Comparison of ENCODE assay signal across 32 cellular contexts in genomic region chr10:113497203-113497602, GRCh38. TPM values are rescaled to one million over a fixed set of nuclear protein-coding genes. Genes with fewer than 3 reads are reported as not detected.
"Had no signal": no experiment of that assay in that cellular context is flagged by ENCODE, and none has a peak within 500 bp of the region (broad histone marks: within the 10 kb centered on the region; RNA-seq: fewer than 3 reads in every experiment).

No MANE protein-coding gene starts in this region.

- H3K27ac ChIP-seq: body of pancreas, cardiac muscle cell, colonic mucosa, epithelial cell of prostate, VCaP had no signal

- H3K4me3 ChIP-seq: adrenal gland, body of pancreas, cardiac muscle cell, colonic mucosa, esophagus squamous epithelium had no signal

- DNase-seq: activated CD4-positive, alpha-beta T cell treated with anti-CD3 and anti-CD28 coated beads for 1 hour; activated CD4-positive, alpha-beta T cell treated with anti-CD3 and anti-CD28 coated beads for 48 hours; activated CD4-positive, alpha-beta T cell treated with anti-CD3 and anti-CD28 coated beads, Interleukin-2, amount 50 U/mL, for 1 hour; activated CD4-positive, alpha-beta T cell treated with anti-CD3 and anti-CD28 coated beads, Interleukin-2, amount 50 U/mL, for 48 hours; activated CD8-positive, alpha-beta memory T cell treated with anti-CD3 and anti-CD28 coated beads for 24 hours; activated CD8-positive, alpha-beta T cell treated with anti-CD3 and anti-CD28 coated beads for 36 hours; activated effector memory CD4-positive, alpha-beta T cell treated with Interleukin-2 at 50 U/mL for 16 hours; activated gamma-delta T cell treated with Interleukin-2 at 50 U/mL for 16 hours; activated naive CD4-positive, alpha-beta T cell treated with anti-CD3 and anti-CD28 coated beads, Interleukin-2, amount 50 U/mL, for 16 hours; activated naive CD4-positive, alpha-beta T cell treated with Interleukin-2 at 50 U/mL for 16 hours; activated T-cell treated with anti-CD3 and anti-CD28 coated beads, Interleukin-2, amount 50 U/mL, for 4 hours; adrenal gland; amygdala; aorta; body of pancreas; central memory CD4-positive, alpha-beta T cell; cerebellar nuclear complex; colonic mucosa; effector CD8-positive, alpha-beta T cell; esophagus squamous epithelium; foreskin fibroblast; head of caudate nucleus; T-helper 2 cell had no signal

- H3K36me3 ChIP-seq: adrenal gland, cardiac muscle cell, colonic mucosa, esophagus squamous epithelium had no signal

- H3K27me3 ChIP-seq: adrenal gland, body of pancreas, colonic mucosa had no signal

- H3K4me1 ChIP-seq: body of pancreas, colonic mucosa had no signal

- ATAC-seq: activated CD8-positive, alpha-beta T cell treated with anti-CD3 and anti-CD28 coated beads for 36 hours; activated T-cell treated with anti-CD3 and anti-CD28 coated beads, Interleukin-2, amount 50 U/mL, for 4 hours; activated T-helper 17 cell treated with anti-CD3 and anti-CD28 coated beads, Interleukin-2, amount 50 U/mL, for 72 hours; body of pancreas; WTC11 had no signal

- H3K9me3 ChIP-seq: adrenal gland, body of pancreas, colonic mucosa, esophagus squamous epithelium had no signal

RNA-seq across cellular contexts. Expression of gene HABP2, which starts 55.6 kb away (rescaled TPM):
- total RNA-seq: activated CD8-positive, alpha-beta T cell treated with anti-CD3 and anti-CD28 coated beads for 36 hours; activated T-helper 17 cell treated with anti-CD3 and anti-CD28 coated beads, Interleukin-2, amount 50 U/mL, for 72 hours; aorta; cardiac muscle cell; dermis microvascular lymphatic vessel endothelial cell; endothelial cell of umbilical vein; frontal cortex; T-helper 1 cell treated with Interleukin-12 subunit alpha and Interleukin-12 subunit beta and Interleukin-4 antibody, amounts not matched to agents 30 ng/mL and 1 ng/mL, for 36 hours had no signal
